In genomic region chr19:42272989-42273406, GRCh38 we compare ENCODE assay signal across 24 cellular contexts. TPM values are rescaled to one million over a fixed set of nuclear protein-coding genes. Genes with fewer than 3 reads are reported as not detected.
DNase-seq lines count a peak whose midpoint lies in the region; ATAC-seq, FAIRE-seq and TF ChIP-seq lines count a peak whose summit lies in the region.
"Had no signal": no experiment of that assay in that cellular context is flagged by ENCODE, and none has a peak within 500 bp of the region (broad histone marks: within the 10 kb centered on the region; RNA-seq: fewer than 3 reads in every experiment).

No MANE protein-coding gene starts in this region.

- no peak for TF ChIP-seq RAD21 in HepG2 (CRISPR knock-in tag; IDR thresholded peaks at IDR 0.05)

- CTCF ChIA-PET in HepG2 (lab: Yijun Ruan, JAX; ENCODE audit: low intra/inter-chr PET ratio, low total read pairs), result no interaction called here

- no peaks in the 10 kb centered on the region for H4K20me1 ChIP-seq in HepG2 (ENCODE audit: insufficient read depth, low read length)

- ATAC-seq in HepG2 (no peak), right lobe of liver (no peak)
- ATAC-seq: GM12878, GM23338, PC-3 had no signal

- H3K27me3 ChIP-seq in HepG2 (ENCODE audit: control insufficient read depth in 1 of 2, insufficient read depth in 2 of 2, low read length in 2 of 2) (no peaks in the 10 kb centered on the region; a peak in 1 of 5 replicates), right lobe of liver (no peaks in the 10 kb centered on the region), neutrophil (no peaks in the 10 kb centered on the region)
- H3K27me3 ChIP-seq: BE2C had no signal

- H3K79me2 ChIP-seq in HepG2 (ENCODE audit: insufficient read depth, low read length), result peaks cover 19% of the 10 kb centered on the region

- no peak overlapping the region for H3K27ac ChIP-seq in HepG2 (ENCODE audit: extremely low read length, insufficient read depth, low read length)
- H3K27ac ChIP-seq in right lobe of liver, result no peak overlapping the region
- H3K27ac ChIP-seq in neutrophil, result peak overlapping the region; percentile 7
- H3K27ac ChIP-seq: HL-60 had no signal

- H2AFZ ChIP-seq in HepG2 (ENCODE audit: low read length), result no peak overlapping the region
- H2AFZ ChIP-seq: GM23338 had no signal

- H3K4me2 ChIP-seq in HepG2 (ENCODE audit: low read depth, low read length), result no peak overlapping the region
- H3K4me2 ChIP-seq: GM23338 had no signal

- no TSS peak for BruUV-seq in HepG2 (replicated peaks; lab: Mats Ljungman, UMichigan)

- TF ChIP-seq EP300 in HepG2 (IDR thresholded peaks at IDR 0.05; ENCODE audit: low read depth in 2 of 2, low read length in 2 of 2) (no peak), HepG2 (CRISPR knock-in tag; IDR thresholded peaks at IDR 0.05; ENCODE audit: borderline replicate concordance) (no peak)

- H3K4me3 ChIP-seq in HepG2 (replicated peaks in 1 of 3; ENCODE audit: insufficient read depth in 1 of 3, low read depth in 2 of 3, low read length in 3 of 3) (no peak overlapping the region), right lobe of liver (no peak overlapping the region), neutrophil (ENCODE audit: low read depth in 1 of 2, low read length in 1 of 2) (no peak overlapping the region)
- H3K4me3 ChIP-seq: GM12878, GM23338 had no signal

- no peaks in the 10 kb centered on the region for H3K9me3 ChIP-seq in HepG2 (ENCODE audit: low read length)
- no peaks in the 10 kb centered on the region for H3K9me3 ChIP-seq in right lobe of liver
- H3K9me3 ChIP-seq in neutrophil, result no peaks in the 10 kb centered on the region
- H3K9me3 ChIP-seq: BE2C, Caco-2 had no signal

- peaks cover 30% of the 10 kb centered on the region for H3K4me1 ChIP-seq in HepG2 (ENCODE audit: insufficient read depth, low read length)
- H3K4me1 ChIP-seq in right lobe of liver, result peaks cover 0 to 24% (median 6%) of the 10 kb centered on the region in 4 donors
- H3K4me1 ChIP-seq in neutrophil (ENCODE audit: control insufficient read depth in 1 of 2, insufficient read depth in 1 of 2, low read depth in 1 of 2, low read length in 1 of 2), result peaks cover 25 to 38% of the 10 kb centered on the region in 2 experiments

- TF ChIP-seq POLR2A in HepG2 (IDR thresholded peaks at IDR 0.05; ENCODE audit: insufficient read depth in 1 of 2, low read depth in 2 of 2, low read length in 2 of 2) (no peak), right lobe of liver (IDR thresholded peaks at IDR 0.05) (no peak)

- intact Hi-C loops in HepG2 (cut with micrococcal nuclease; ENCODE audit: unreplicated experiment), result no loop called here
- intact Hi-C loops in right lobe of liver (cut with DNase I), result no loop called here

- peak; percentile 61 for DNase-seq in activated effector memory CD4-positive, alpha-beta T cell treated with anti-CD3 and anti-CD28 coated beads, Interleukin-2, amount 50 U/mL, for 16 hours
- DNase-seq in activated effector memory CD4-positive, alpha-beta T cell treated with Interleukin-2 at 50 U/mL for 16 hours, result no peak
- DNase-seq in HepG2 (ENCODE audit: low spot score) (no peak), right lobe of liver (no peak), NCI-H446 (lab: John Stamatoyannopoulos, UW) (no peak)
- DNase-seq in effector CD4-positive, alpha-beta T cell, result no peak
- DNase-seq: BE2C; Caco-2; CD4-positive, alpha-beta T cell; GDM1; HCEC 1CT; IMR-90; Karpas-422; NCI-H1417 treated with DMSO at 0.1 percent for 48 hours; NCI-H187 treated with DMSO at 0.1 percent for 48 hours; NCI-H2227 treated with DMSO at 0.1 percent for 48 hours; NCI-H524 treated with DMSO at 0.1 percent for 48 hours; PC-3 had no signal

- no peak for FAIRE-seq in HepG2 (lab: Jason Lieb, UNC)
- FAIRE-seq: A204.1, GM12878, GM19239 had no signal

- 97% methylated on average over 19 of the region's 23 CpGs for WGBS in HepG2 (ENCODE audit: low lambda C conversion rate)
- 93% methylated on average over 3 of the region's 23 CpGs for WGBS in right lobe of liver (ENCODE audit: insufficient coverage, low coverage, low lambda C conversion rate, missing lambda C conversion rate)

- in situ Hi-C loops in HepG2 (cut with HindIII; ENCODE audit: extremely low pct_ligation_motif_present, low pct_unique_long_range_greater_than_20kb), result no loop called here

- H3K36me3 ChIP-seq in HepG2 (replicated peaks in 1 of 2; ENCODE audit: control insufficient read depth in 1 of 2, insufficient read depth in 2 of 2, low read length in 2 of 2) (peaks cover 5 to 21% of the 10 kb centered on the region in 2 experiments; a peak in 4 of 5 replicates), right lobe of liver (peaks cover 0 to 25% (median 8%) of the 10 kb centered on the region in 4 donors), neutrophil (peaks cover 51% of the 10 kb centered on the region)

- H3K9ac ChIP-seq in HepG2 (ENCODE audit: insufficient read depth, low read depth, low read length), result no peak overlapping the region

- TF ChIP-seq CTCF in HepG2 (CRISPR knock-in tag; IDR thresholded peaks at IDR 0.05), result no peak
- TF ChIP-seq CTCF in right lobe of liver (IDR thresholded peaks at IDR 0.05), result no peak
- no peak for TF ChIP-seq CTCF in neutrophil (IDR thresholded peaks at IDR 0.05)

- POLR2A ChIA-PET in HepG2 (lab: Yijun Ruan, JAX), result no interaction called here

RNA-seq across cellular contexts. Expression of gene CIC, which starts 3.9 kb away (rescaled TPM):
- total RNA-seq in HepG2 (2016; rRNA removed; fragmentation: Illumina TruSeq; extraction: Trizol) (5.4 and 8.0 TPM in 2 replicates), right lobe of liver (10 to 100 TPM; 19.9 to 53.6 (median 35.2) TPM)
- 1.5 and 1.8 TPM in 2 replicates for total RNA-seq in HepG2 (2016; cell fraction: cytosol; rRNA removed; fragmentation: Illumina TruSeq; extraction: Trizol; ENCODE audit: low read depth)
- total RNA-seq in HepG2 (2016; cell fraction: insoluble cytoplasmic fraction; rRNA removed; fragmentation: Illumina TruSeq; extraction: Trizol), result 5.2 and 7.8 TPM in 2 replicates
- 4.6 and 4.9 TPM in 2 replicates for total RNA-seq in HepG2 (2016; cell fraction: membrane; rRNA removed; fragmentation: Illumina TruSeq; extraction: Trizol)
- 10.4 and 12.3 TPM in 2 replicates for total RNA-seq in HepG2 (2016; cell fraction: nucleus; rRNA removed; fragmentation: Illumina TruSeq; extraction: Trizol)
- polyA plus RNA-seq in HepG2 (2011; rRNA removed), result 5.9 and 8.3 TPM in 2 replicates
- polyA plus RNA-seq in HepG2 (2011; cell fraction: cytosol; rRNA removed), result 3.3 and 5.6 TPM in 2 replicates
- 60.6 and 75.8 TPM in 2 replicates for polyA plus RNA-seq in HepG2 (2011; cell fraction: nucleus; rRNA removed)
- polyA plus RNA-seq in HepG2 (2012), result 17.6 and 25.1 TPM in 2 replicates
- 1.7 and 1.9 TPM in 2 replicates for polyA plus RNA-seq in HepG2 (2016; cell fraction: cytosol; fragmentation: Illumina TruSeq; extraction: Trizol; ENCODE audit: low read depth)
- 10.1 and 16.9 TPM in 2 replicates for polyA plus RNA-seq in HepG2 (2016; cell fraction: insoluble cytoplasmic fraction; fragmentation: Illumina TruSeq; extraction: Trizol; ENCODE audit: low read depth)
- polyA plus RNA-seq in HepG2 (2016; cell fraction: membrane; fragmentation: Illumina TruSeq; extraction: Trizol; ENCODE audit: low read depth), result 5.7 and 6.0 TPM in 2 replicates
- polyA plus RNA-seq in HepG2 (2016; cell fraction: nucleus; fragmentation: Illumina TruSeq; extraction: Trizol; ENCODE audit: insufficient read depth, low read depth), result 61.0 and 65.4 TPM in 2 replicates
- polyA minus RNA-seq in HepG2 (2011; rRNA and poly(A)+ RNA removed; ENCODE audit: low replicate concordance), result 3.6 and 7.9 TPM in 2 replicates
- polyA minus RNA-seq in HepG2 (2011; cell fraction: cytosol; rRNA and poly(A)+ RNA removed), result 9.1 and 10.8 TPM in 2 replicates
- polyA minus RNA-seq in HepG2 (2011; cell fraction: nucleus; rRNA and poly(A)+ RNA removed), result 14.7 and 15.5 TPM in 2 replicates

RNA-seq across cellular contexts. Expression of gene ERF, which starts 18.1 kb away (rescaled TPM):
- total RNA-seq in HepG2 (2016; rRNA removed; fragmentation: Illumina TruSeq; extraction: Trizol) (43.2 and 67.1 TPM in 2 replicates), right lobe of liver (10 to 100 TPM; 15.4 to 35.7 (median 30.5) TPM)
- total RNA-seq in HepG2 (2016; cell fraction: cytosol; rRNA removed; fragmentation: Illumina TruSeq; extraction: Trizol; ENCODE audit: low read depth), result 54.9 and 66.8 TPM in 2 replicates
- total RNA-seq in HepG2 (2016; cell fraction: insoluble cytoplasmic fraction; rRNA removed; fragmentation: Illumina TruSeq; extraction: Trizol), result 35.3 and 68.2 TPM in 2 replicates
- 104 and 115 TPM in 2 replicates for total RNA-seq in HepG2 (2016; cell fraction: membrane; rRNA removed; fragmentation: Illumina TruSeq; extraction: Trizol)
- 31.2 and 38.3 TPM in 2 replicates for total RNA-seq in HepG2 (2016; cell fraction: nucleus; rRNA removed; fragmentation: Illumina TruSeq; extraction: Trizol)
- 62.5 and 69.9 TPM in 2 replicates for polyA plus RNA-seq in HepG2 (2011; rRNA removed)
- polyA plus RNA-seq in HepG2 (2011; cell fraction: cytosol; rRNA removed), result 36.9 and 45.9 TPM in 2 replicates
- polyA plus RNA-seq in HepG2 (2011; cell fraction: nucleus; rRNA removed), result 109 and 170 TPM in 2 replicates
- polyA plus RNA-seq in HepG2 (2012), result 38.4 and 44.3 TPM in 2 replicates
- polyA plus RNA-seq in HepG2 (2016; cell fraction: cytosol; fragmentation: Illumina TruSeq; extraction: Trizol; ENCODE audit: low read depth), result 30.4 TPM in 2 replicates
- 56.4 and 79.4 TPM in 2 replicates for polyA plus RNA-seq in HepG2 (2016; cell fraction: insoluble cytoplasmic fraction; fragmentation: Illumina TruSeq; extraction: Trizol; ENCODE audit: low read depth)
- 55.2 and 69.1 TPM in 2 replicates for polyA plus RNA-seq in HepG2 (2016; cell fraction: membrane; fragmentation: Illumina TruSeq; extraction: Trizol; ENCODE audit: low read depth)
- polyA plus RNA-seq in HepG2 (2016; cell fraction: nucleus; fragmentation: Illumina TruSeq; extraction: Trizol; ENCODE audit: insufficient read depth, low read depth), result 77.4 and 89.7 TPM in 2 replicates
- polyA minus RNA-seq in HepG2 (2011; rRNA and poly(A)+ RNA removed; ENCODE audit: low replicate concordance), result 39.2 and 85.5 TPM in 2 replicates
- 38.3 and 50.2 TPM in 2 replicates for polyA minus RNA-seq in HepG2 (2011; cell fraction: cytosol; rRNA and poly(A)+ RNA removed)
- 40.9 and 56.5 TPM in 2 replicates for polyA minus RNA-seq in HepG2 (2011; cell fraction: nucleus; rRNA and poly(A)+ RNA removed)

RNA-seq across cellular contexts. Expression of gene PRR19, which starts 28.9 kb away (rescaled TPM):
- total RNA-seq in HepG2 (2016; rRNA removed; fragmentation: Illumina TruSeq; extraction: Trizol) (0.33 and 0.38 TPM in 2 replicates), right lobe of liver (under 1 TPM; 0.18 to 0.74 (median 0.21) TPM)
- not detected in 2 replicates for total RNA-seq in HepG2 (2016; cell fraction: cytosol; rRNA removed; fragmentation: Illumina TruSeq; extraction: Trizol; ENCODE audit: low read depth)
- total RNA-seq in HepG2 (2016; cell fraction: insoluble cytoplasmic fraction; rRNA removed; fragmentation: Illumina TruSeq; extraction: Trizol), result 0.28 and 0.43 TPM in 2 replicates
- 0.14 and 0.43 TPM in 2 replicates for total RNA-seq in HepG2 (2016; cell fraction: membrane; rRNA removed; fragmentation: Illumina TruSeq; extraction: Trizol)
- total RNA-seq in HepG2 (2016; cell fraction: nucleus; rRNA removed; fragmentation: Illumina TruSeq; extraction: Trizol), result 0.50 TPM in 1 of 2 replicates, not detected in the other
- polyA plus RNA-seq in HepG2 (2011; rRNA removed), result 0.21 and 0.26 TPM in 2 replicates
- 0.23 and 0.34 TPM in 2 replicates for polyA plus RNA-seq in HepG2 (2011; cell fraction: cytosol; rRNA removed)
- polyA plus RNA-seq in HepG2 (2011; cell fraction: nucleus; rRNA removed), result 0.43 and 0.80 TPM in 2 replicates
- polyA plus RNA-seq in HepG2 (2012), result 0.51 TPM in 1 of 2 replicates, not detected in the other
- polyA plus RNA-seq in HepG2 (2016; cell fraction: cytosol; fragmentation: Illumina TruSeq; extraction: Trizol; ENCODE audit: low read depth), result 0.21 and 0.22 TPM in 2 replicates
- polyA plus RNA-seq in HepG2 (2016; cell fraction: insoluble cytoplasmic fraction; fragmentation: Illumina TruSeq; extraction: Trizol; ENCODE audit: low read depth), result 0.69 and 0.88 TPM in 2 replicates
- polyA plus RNA-seq in HepG2 (2016; cell fraction: membrane; fragmentation: Illumina TruSeq; extraction: Trizol; ENCODE audit: low read depth), result 0.19 and 0.38 TPM in 2 replicates
- 0.57 and 1.5 TPM in 2 replicates for polyA plus RNA-seq in HepG2 (2016; cell fraction: nucleus; fragmentation: Illumina TruSeq; extraction: Trizol; ENCODE audit: insufficient read depth, low read depth)
- 0.94 and 1.4 TPM in 2 replicates for polyA minus RNA-seq in HepG2 (2011; rRNA and poly(A)+ RNA removed; ENCODE audit: low replicate concordance)
- 0.88 TPM in 1 of 2 replicates, not detected in the other for polyA minus RNA-seq in HepG2 (2011; cell fraction: cytosol; rRNA and poly(A)+ RNA removed)
- 0.25 TPM in 1 of 2 replicates, not detected in the other for polyA minus RNA-seq in HepG2 (2011; cell fraction: nucleus; rRNA and poly(A)+ RNA removed)
- total RNA-seq: PC-3 had no signal

RNA-seq across cellular contexts. Expression of gene PAFAH1B3, which starts 29.4 kb away (rescaled TPM):
- total RNA-seq in HepG2 (2016; rRNA removed; fragmentation: Illumina TruSeq; extraction: Trizol) (58.0 and 58.6 TPM in 2 replicates), right lobe of liver (10 to 100 TPM in 1 of 6 experiments, 1 to 10 TPM in 5; 1.6 to 10.6 (median 5.0) TPM)
- 50.5 and 73.0 TPM in 2 replicates for total RNA-seq in HepG2 (2016; cell fraction: cytosol; rRNA removed; fragmentation: Illumina TruSeq; extraction: Trizol; ENCODE audit: low read depth)
- total RNA-seq in HepG2 (2016; cell fraction: insoluble cytoplasmic fraction; rRNA removed; fragmentation: Illumina TruSeq; extraction: Trizol), result 61.4 and 62.4 TPM in 2 replicates
- 53.6 and 73.9 TPM in 2 replicates for total RNA-seq in HepG2 (2016; cell fraction: membrane; rRNA removed; fragmentation: Illumina TruSeq; extraction: Trizol)
- total RNA-seq in HepG2 (2016; cell fraction: nucleus; rRNA removed; fragmentation: Illumina TruSeq; extraction: Trizol), result 23.8 and 27.3 TPM in 2 replicates
- polyA plus RNA-seq in HepG2 (2011; rRNA removed), result 27.4 and 31.2 TPM in 2 replicates
- polyA plus RNA-seq in HepG2 (2011; cell fraction: cytosol; rRNA removed), result 38.9 and 49.7 TPM in 2 replicates
- 31.1 and 32.3 TPM in 2 replicates for polyA plus RNA-seq in HepG2 (2011; cell fraction: nucleus; rRNA removed)
- polyA plus RNA-seq in HepG2 (2012), result 21.3 and 29.1 TPM in 2 replicates
- 59.5 and 77.2 TPM in 2 replicates for polyA plus RNA-seq in HepG2 (2016; cell fraction: cytosol; fragmentation: Illumina TruSeq; extraction: Trizol; ENCODE audit: low read depth)
- 57.4 and 72.9 TPM in 2 replicates for polyA plus RNA-seq in HepG2 (2016; cell fraction: insoluble cytoplasmic fraction; fragmentation: Illumina TruSeq; extraction: Trizol; ENCODE audit: low read depth)
- polyA plus RNA-seq in HepG2 (2016; cell fraction: membrane; fragmentation: Illumina TruSeq; extraction: Trizol; ENCODE audit: low read depth), result 53.3 and 66.7 TPM in 2 replicates
- 41.3 and 41.9 TPM in 2 replicates for polyA plus RNA-seq in HepG2 (2016; cell fraction: nucleus; fragmentation: Illumina TruSeq; extraction: Trizol; ENCODE audit: insufficient read depth, low read depth)
- polyA minus RNA-seq in HepG2 (2011; rRNA and poly(A)+ RNA removed; ENCODE audit: low replicate concordance), result 27.9 and 60.4 TPM in 2 replicates
- 16.4 and 20.1 TPM in 2 replicates for polyA minus RNA-seq in HepG2 (2011; cell fraction: cytosol; rRNA and poly(A)+ RNA removed)
- 7.9 and 8.8 TPM in 2 replicates for polyA minus RNA-seq in HepG2 (2011; cell fraction: nucleus; rRNA and poly(A)+ RNA removed)
- total RNA-seq: PC-3 had no signal

RNA-seq across cellular contexts. Expression of gene GSK3A, which starts 30.6 kb away (rescaled TPM):
- 14.8 and 16.9 TPM in 2 replicates for total RNA-seq in HepG2 (2016; rRNA removed; fragmentation: Illumina TruSeq; extraction: Trizol)
- 16.1 and 22.9 TPM in 2 replicates for total RNA-seq in HepG2 (2016; cell fraction: cytosol; rRNA removed; fragmentation: Illumina TruSeq; extraction: Trizol; ENCODE audit: low read depth)
- total RNA-seq in HepG2 (2016; cell fraction: insoluble cytoplasmic fraction; rRNA removed; fragmentation: Illumina TruSeq; extraction: Trizol), result 11.4 and 17.4 TPM in 2 replicates
- total RNA-seq in HepG2 (2016; cell fraction: membrane; rRNA removed; fragmentation: Illumina TruSeq; extraction: Trizol), result 31.4 and 34.4 TPM in 2 replicates
- total RNA-seq in HepG2 (2016; cell fraction: nucleus; rRNA removed; fragmentation: Illumina TruSeq; extraction: Trizol), result 9.7 and 11.2 TPM in 2 replicates
- polyA plus RNA-seq in HepG2 (2011; rRNA removed), result 52.5 and 56.5 TPM in 2 replicates
- polyA plus RNA-seq in HepG2 (2011; cell fraction: cytosol; rRNA removed), result 33.8 and 36.7 TPM in 2 replicates
- polyA plus RNA-seq in HepG2 (2011; cell fraction: nucleus; rRNA removed), result 33.5 and 34.5 TPM in 2 replicates
- polyA plus RNA-seq in HepG2 (2012), result 25.2 and 25.7 TPM in 2 replicates
- polyA plus RNA-seq in HepG2 (2016; cell fraction: cytosol; fragmentation: Illumina TruSeq; extraction: Trizol; ENCODE audit: low read depth), result 41.6 and 46.1 TPM in 2 replicates
- polyA plus RNA-seq in HepG2 (2016; cell fraction: insoluble cytoplasmic fraction; fragmentation: Illumina TruSeq; extraction: Trizol; ENCODE audit: low read depth), result 45.9 and 55.0 TPM in 2 replicates
- 67.9 and 73.5 TPM in 2 replicates for polyA plus RNA-seq in HepG2 (2016; cell fraction: membrane; fragmentation: Illumina TruSeq; extraction: Trizol; ENCODE audit: low read depth)
- 44.2 and 47.7 TPM in 2 replicates for polyA plus RNA-seq in HepG2 (2016; cell fraction: nucleus; fragmentation: Illumina TruSeq; extraction: Trizol; ENCODE audit: insufficient read depth, low read depth)
- polyA minus RNA-seq in HepG2 (2011; rRNA and poly(A)+ RNA removed; ENCODE audit: low replicate concordance), result 34.3 and 51.6 TPM in 2 replicates
- 9.1 and 14.1 TPM in 2 replicates for polyA minus RNA-seq in HepG2 (2011; cell fraction: cytosol; rRNA and poly(A)+ RNA removed)
- 5.2 and 6.8 TPM in 2 replicates for polyA minus RNA-seq in HepG2 (2011; cell fraction: nucleus; rRNA and poly(A)+ RNA removed)
- 10 to 100 TPM; 12.3 to 14.8 (median 13.5) TPM for total RNA-seq in right lobe of liver
